In genomic region chr19:7783991-7784421, GRCh38 we compare ENCODE assay signal across 1 cellular context.
TF ChIP-seq lines count a peak whose summit lies in the region.

No MANE protein-coding gene starts in this region.

TF ChIP-seq in HCT116, 20 proteins besides CTCF, POLR2A, EP300 and RAD21:
- TF ChIP-seq SP1 (IDR thresholded peaks at IDR 0.05; ENCODE audit: low read depth) (no peak; the same call in 1 of the 2 replicates), ZNF274 (IDR thresholded peaks at IDR 0.05; ENCODE audit: low read depth, low read length) (no peak), ELF1 (IDR thresholded peaks at IDR 0.05; ENCODE audit: borderline replicate concordance, low read depth) (no peak), ZFX (IDR thresholded peaks at IDR 0.05) (no peak), CBX3 (IDR thresholded peaks at IDR 0.05; ENCODE audit: low read depth) (no peak), CEBPB (IDR thresholded peaks at IDR 0.05; ENCODE audit: low read depth) (peak; percentile 92), JUND (IDR thresholded peaks at IDR 0.05) (0 out of 2 replicates have a peak, but pooled peaks have one; percentile 12), SIN3A (IDR thresholded peaks at IDR 0.05; ENCODE audit: low read depth) (no peak), EGR1 (IDR thresholded peaks at IDR 0.05; ENCODE audit: low read depth) (no peak), REST (IDR thresholded peaks at IDR 0.05; ENCODE audit: low read depth) (peak; percentile 52), TCF7L2 (IDR thresholded peaks at IDR 0.05; ENCODE audit: borderline replicate concordance, extremely low read depth, insufficient read depth, insufficient read length) (no peak), ZBTB33 (IDR thresholded peaks at IDR 0.05; ENCODE audit: extremely low read depth, insufficient replicate concordance, low read length) (no peak), FOSL1 (IDR thresholded peaks at IDR 0.05; ENCODE audit: low read depth) (peak; percentile 40; the same call in 1 of the 2 replicates)
- TF ChIP-seq, protein P1, sequence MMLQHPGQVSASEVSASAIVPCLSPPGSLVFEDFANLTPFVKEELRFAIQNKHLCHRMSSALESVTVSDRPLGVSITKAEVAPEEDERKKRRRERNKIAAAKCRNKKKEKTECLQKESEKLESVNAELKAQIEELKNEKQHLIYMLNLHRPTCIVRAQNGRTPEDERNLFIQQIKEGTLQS (IDR thresholded peaks at IDR 0.05), result peak; percentile 60; the same call in 1 of the 2 replicates
